Comparison of ENCODE assay signal across 31 cellular contexts in genomic region chr17:9765302-9765701, GRCh38. TPM values are rescaled to one million over a fixed set of nuclear protein-coding genes. Genes with fewer than 3 reads are reported as not detected.
"Had no signal": no experiment of that assay in that cellular context is flagged by ENCODE, and none has a peak within 500 bp of the region (broad histone marks: within the 10 kb centered on the region; RNA-seq: fewer than 3 reads in every experiment).

No MANE protein-coding gene starts in this region.

- ATAC-seq: effector memory CD8-positive, alpha-beta T cell; esophagus mucosa; gastrocnemius medialis; left lung; lower lobe of right lung; mucosa of descending colon had no signal

- H3K4me3 ChIP-seq: colonic mucosa, esophagus squamous epithelium, gastrocnemius medialis, left lung, lower lobe of right lung, mucosa of descending colon had no signal

- H3K9me3 ChIP-seq: colonic mucosa, esophagus squamous epithelium, gastrocnemius medialis, left lung, lower lobe of right lung, mucosa of descending colon had no signal

- DNase-seq: cerebellar nuclear complex; colonic mucosa; cortex of kidney; effector CD8-positive, alpha-beta T cell; effector memory CD8-positive, alpha-beta T cell; endodermal cell; erythroblast; esophagus squamous epithelium; foreskin fibroblast; foreskin melanocyte; gastrocnemius medialis; glutamatergic neuron; head of caudate nucleus; hippocampal formation; left cardiac atrium; left lung; lower lobe of right lung; mesenchymal stem cell; mucosa of descending colon had no signal

- H3K27me3 ChIP-seq: colonic mucosa had no signal

- H3K4me1 ChIP-seq: colonic mucosa, esophagus squamous epithelium, gastrocnemius medialis, left lung, lower lobe of right lung had no signal

- H3K27ac ChIP-seq: colonic mucosa, epithelial cell of prostate, esophagus squamous epithelium, gastrocnemius medialis, left lung, lower lobe of right lung had no signal

- H3K36me3 ChIP-seq: colonic mucosa, esophagus squamous epithelium, gastrocnemius medialis, left lung, lower lobe of right lung had no signal

RNA-seq across cellular contexts. Expression of gene DHRS7C, which starts 26.1 kb away (rescaled TPM):
- total RNA-seq: chondrocyte, dermis microvascular lymphatic vessel endothelial cell, endodermal cell, esophagus mucosa, esophagus squamous epithelium, glomerular endothelial cell, kidney epithelial cell, left lung, lower leg skin, lower lobe of right lung, lung microvascular endothelial cell, mesenteric fat pad, mesothelial cell of epicardium had no signal
- polyA plus RNA-seq: keratinocyte had no signal

RNA-seq across cellular contexts. Expression of gene GSG1L2, which starts 56.6 kb away (rescaled TPM):
- total RNA-seq: chondrocyte, colonic mucosa, dermis microvascular lymphatic vessel endothelial cell, endodermal cell, esophagus mucosa, esophagus squamous epithelium, gastrocnemius medialis, glomerular endothelial cell, kidney epithelial cell, left cardiac atrium, left lung, lower leg skin, lower lobe of right lung, lung microvascular endothelial cell, mesenteric fat pad, mesothelial cell of epicardium, mucosa of descending colon, myocyte had no signal
- polyA plus RNA-seq: keratinocyte had no signal
